In the genomic region with DNA sequence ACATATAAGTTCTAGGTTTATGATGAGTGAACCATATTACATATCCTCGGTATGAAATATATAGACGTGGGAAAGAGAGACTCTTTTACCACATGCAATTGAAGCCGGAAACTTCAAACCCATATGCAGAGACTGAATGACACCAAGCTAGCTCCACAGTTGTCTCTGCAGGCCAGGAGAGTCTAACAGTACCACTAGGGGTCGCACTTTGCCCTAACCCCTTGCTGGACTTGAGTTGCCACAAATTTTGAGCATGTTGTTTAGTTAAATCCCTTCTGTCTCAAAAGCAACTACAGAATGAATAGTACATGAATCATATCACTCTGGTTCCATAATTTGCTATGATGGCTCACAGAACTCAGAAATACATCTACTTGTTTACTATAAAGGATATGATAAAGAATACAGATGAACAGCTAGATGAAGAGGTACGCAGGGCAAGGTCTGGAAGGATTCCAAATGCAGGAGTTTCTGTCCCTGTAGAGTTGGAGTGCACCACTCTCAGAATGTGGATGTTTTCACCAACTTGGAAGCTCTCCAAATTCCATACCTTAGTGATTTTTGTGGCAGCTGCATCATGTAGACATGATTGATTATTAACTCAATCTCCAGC, we compare ENCODE assay signal across 8 cellular contexts.
DNase-seq lines count a peak whose midpoint lies in the region; ATAC-seq and TF ChIP-seq lines count a peak whose summit lies in the region.

No MANE protein-coding gene starts in this region.

- peaks cover 0 to 6% (median 4%) of the 10 kb centered on the region in 3 donors for H3K27me3 Mint-ChIP-seq in CD14-positive monocyte (ENCODE audit: low read depth in 3 of 3)
- peaks cover 39% of the 10 kb centered on the region for H3K27me3 Mint-ChIP-seq in activated CD8-positive, alpha-beta memory T cell treated with anti-CD3 and anti-CD28 coated beads, Interleukin-2, amount 10 ng/mL, durations not matched to agents 7 days and 5 days

- H3K4me3 Mint-ChIP-seq in CD14-positive monocyte = no peak overlapping the region
- H3K4me3 Mint-ChIP-seq in activated CD8-positive, alpha-beta memory T cell treated with anti-CD3 and anti-CD28 coated beads, Interleukin-2, amount 10 ng/mL, durations not matched to agents 7 days and 5 days = no peak overlapping the region

- DNase-seq in CD14-positive monocyte (ENCODE audit: low spot score) (no peak), NCI-H226 (peak; percentile 29), foreskin fibroblast (peak; percentile 41 to 81), cerebellar nuclear complex (lab: John Stamatoyannopoulos, UW) (no peak)
- peak; percentile 68 for DNase-seq in activated CD8-positive, alpha-beta memory T cell treated with anti-CD3 and anti-CD28 coated beads, Interleukin-2, amount 10 ng/mL, durations not matched to agents 7 days and 5 days
- peak; percentile 31 to 52 (median 35) for DNase-seq in stimulated activated CD4-positive, alpha-beta T cell treated with anti-CD3 and anti-CD28 coated beads, Interleukin-12 subunit alpha, Interleukin-12 subunit beta, amount 100 ng/mL, for 48 hours (ENCODE audit: low read depth in 2 of 3, low spot score in 1 of 3)

- no peaks in the 10 kb centered on the region for H3K9me3 Mint-ChIP-seq in CD14-positive monocyte
- no peaks in the 10 kb centered on the region for H3K9me3 Mint-ChIP-seq in activated CD8-positive, alpha-beta memory T cell treated with anti-CD3 and anti-CD28 coated beads, Interleukin-2, amount 10 ng/mL, durations not matched to agents 7 days and 5 days (ENCODE audit: low read depth)

- no peaks in the 10 kb centered on the region for H3K36me3 Mint-ChIP-seq in CD14-positive monocyte
- H3K36me3 Mint-ChIP-seq in activated CD8-positive, alpha-beta memory T cell treated with anti-CD3 and anti-CD28 coated beads, Interleukin-2, amount 10 ng/mL, durations not matched to agents 7 days and 5 days = no peaks in the 10 kb centered on the region

- no peak overlapping the region for H3K27ac Mint-ChIP-seq in CD14-positive monocyte
- H3K27ac Mint-ChIP-seq in activated CD8-positive, alpha-beta memory T cell treated with anti-CD3 and anti-CD28 coated beads, Interleukin-2, amount 10 ng/mL, durations not matched to agents 7 days and 5 days = no peak overlapping the region

- ATAC-seq in GM18505 (IDR thresholded peaks at IDR 0.05; ENCODE audit: unreplicated experiment) = peak; percentile 91
- peak; percentile 74 for ATAC-seq in HG02938 (IDR thresholded peaks at IDR 0.05; ENCODE audit: unreplicated experiment)
- ATAC-seq in activated CD8-positive, alpha-beta memory T cell treated with anti-CD3 and anti-CD28 coated beads, Interleukin-2, amount 10 ng/mL, durations not matched to agents 7 days and 5 days = peak; percentile 78

- H3K4me1 Mint-ChIP-seq in CD14-positive monocyte = no peaks in the 10 kb centered on the region
- H3K4me1 Mint-ChIP-seq in activated CD8-positive, alpha-beta memory T cell treated with anti-CD3 and anti-CD28 coated beads, Interleukin-2, amount 10 ng/mL, durations not matched to agents 7 days and 5 days = no peaks in the 10 kb centered on the region

- CTCF ChIA-PET in activated CD8-positive, alpha-beta memory T cell treated with anti-CD3 and anti-CD28 coated beads, Interleukin-2, amount 10 ng/mL, durations not matched to agents 7 days and 5 days (lab: Charles Lee) = interaction anchor here (0.5 to 2.4 kb wide), 8 partner anchors 8 to 657 kb away, joined by 3 to 9 read pairs (median 6); no protein-coding TSS in a partner anchor

- H3K4me3 ChIP-seq in foreskin fibroblast (ENCODE audit: low read depth in 1 of 2, low read length in 2 of 2) = no peak overlapping the region

- intact Hi-C loops in CD14-positive monocyte (cut with micrococcal nuclease) = no loop called here

- TF ChIP-seq CTCF in CD14-positive monocyte (IDR thresholded peaks at IDR 0.05) (peak; percentile 86), foreskin fibroblast (IDR thresholded peaks at IDR 0.05; ENCODE audit: low read depth, low read length) (peak; percentile 91)

- TF ChIP-seq POLR2A in GM18505 (IDR thresholded peaks at IDR 0.05; ENCODE audit: borderline replicate concordance, extremely low read depth, insufficient read depth, insufficient read length) = no peak

Comparison
In these comparisons a context has a peak if more than half of its experiments do, and no peak if none do; other contexts are left out.
1. DNase-seq: peak in NCI-H226 (single experiment), activated CD8-positive, alpha-beta memory T cell treated with anti-CD3 and anti-CD28 coated beads, Interleukin-2, amount 10 ng/mL, durations not matched to agents 7 days and 5 days (single experiment), foreskin fibroblast (2 of 2) and stimulated activated CD4-positive, alpha-beta T cell treated with anti-CD3 and anti-CD28 coated beads, Interleukin-12 subunit alpha, Interleukin-12 subunit beta, amount 100 ng/mL, for 48 hours (3 of 3); none in CD14-positive monocyte (single experiment) and cerebellar nuclear complex (0 of 2).
2. Peak in every context shown above with its lines, with median percentiles within 50 percentile points of each other: ATAC-seq.